10 cellular contexts compared by ENCODE assay signal in genomic region chr15:63155486-63155885, GRCh38. TPM values are rescaled to one million over a fixed set of nuclear protein-coding genes. Genes with fewer than 3 reads are reported as not detected.
DNase-seq lines count a peak whose midpoint lies in the region; ATAC-seq and TF ChIP-seq lines count a peak whose summit lies in the region.
"Had no signal": no experiment of that assay in that cellular context is flagged by ENCODE, and none has a peak within 500 bp of the region (broad histone marks: within the 10 kb centered on the region; RNA-seq: fewer than 3 reads in every experiment).

No MANE protein-coding gene starts in this region.

- H3K79me2 ChIP-seq in Loucy (ENCODE audit: insufficient read depth, low read length): peaks cover 24% of the 10 kb centered on the region

- CTCF ChIA-PET in CD4-positive, alpha-beta T cell (lab: Charles Lee): no interaction called here

- H3K4me1 Mint-ChIP-seq in CD4-positive, alpha-beta T cell (ENCODE audit: low read depth): peaks cover 40% of the 10 kb centered on the region
- H3K4me1 Mint-ChIP-seq in central memory CD8-positive, alpha-beta T cell: peaks cover 7% of the 10 kb centered on the region
- peaks cover 5 to 14% of the 10 kb centered on the region in 2 donors for H3K4me1 Mint-ChIP-seq in natural killer cell treated with Interleukin-12 subunit alpha and Interleukin-12 subunit beta and Interleukin-15 and Interleukin-18, amount 100 ng/mL, for 72 hours (ENCODE audit: low read depth in 2 of 2)

- intact Hi-C loops in CD4-positive, alpha-beta T cell (cut with DNase I, micrococcal nuclease): loop anchor here (5.0 kb wide), 2 partner anchors 92 to 108 kb away; no protein-coding TSS in a partner anchor

- peaks cover 16% of the 10 kb centered on the region for H3K4me1 ChIP-seq in Loucy (ENCODE audit: insufficient read depth, low read length, poor library complexity, severe bottlenecking)

- no peaks in the 10 kb centered on the region for H3K27me3 Mint-ChIP-seq in CD4-positive, alpha-beta T cell
- H3K27me3 Mint-ChIP-seq in central memory CD8-positive, alpha-beta T cell: no peaks in the 10 kb centered on the region
- no peaks in the 10 kb centered on the region for H3K27me3 Mint-ChIP-seq in natural killer cell treated with Interleukin-12 subunit alpha and Interleukin-12 subunit beta and Interleukin-15 and Interleukin-18, amount 100 ng/mL, for 72 hours

- TF ChIP-seq CTCF in CD4-positive, alpha-beta T cell (IDR thresholded peaks at IDR 0.05): no peak
- no peak for TF ChIP-seq CTCF in Loucy (conservative IDR thresholded peaks at IDR 0.05; ENCODE audit: low read length)

- ATAC-seq in CD4-positive, alpha-beta T cell (ENCODE audit: poor library complexity): no peak
- no peak for ATAC-seq in central memory CD8-positive, alpha-beta T cell (replicated peaks; ENCODE audit: extremely low read depth, poor library complexity, severe bottlenecking)
- ATAC-seq in natural killer cell treated with Interleukin-12 subunit alpha and Interleukin-12 subunit beta and Interleukin-15 and Interleukin-18, amount 100 ng/mL, for 72 hours: no peak
- ATAC-seq in HG02970 (IDR thresholded peaks at IDR 0.05; ENCODE audit: low FRiP score, unreplicated experiment): no peak
- no peak for ATAC-seq in GM19467 (IDR thresholded peaks at IDR 0.05; ENCODE audit: unreplicated experiment)
- ATAC-seq in HG03469 (IDR thresholded peaks at IDR 0.05; ENCODE audit: unreplicated experiment): no peak
- ATAC-seq: activated naive CD4-positive, alpha-beta T cell treated with anti-CD3 and anti-CD28 coated beads, Interleukin-2, amount 50 U/mL, for 72 hours had no signal

- H3K4me3 Mint-ChIP-seq in CD4-positive, alpha-beta T cell: peak overlapping the region; percentile 79
- H3K4me3 Mint-ChIP-seq in central memory CD8-positive, alpha-beta T cell: peak overlapping the region; percentile 98
- peak overlapping the region; percentile 98 for H3K4me3 Mint-ChIP-seq in natural killer cell treated with Interleukin-12 subunit alpha and Interleukin-12 subunit beta and Interleukin-15 and Interleukin-18, amount 100 ng/mL, for 72 hours

- H3K27ac ChIP-seq in CD4-positive, alpha-beta T cell (ENCODE audit: low read depth, low read length): no peak overlapping the region

- H3K27me3 ChIP-seq in CD4-positive, alpha-beta T cell (ENCODE audit: control insufficient read depth, insufficient read depth, low read length): no peaks in the 10 kb centered on the region
- peaks cover 6% of the 10 kb centered on the region for H3K27me3 ChIP-seq in Loucy (ENCODE audit: insufficient read depth, low read length, poor library complexity, severe bottlenecking)

- no peaks in the 10 kb centered on the region for H3K9me2 ChIP-seq in Loucy (replicated peaks; ENCODE audit: low read depth, low read length)

- no peaks in the 10 kb centered on the region for H3K9me3 ChIP-seq in CD4-positive, alpha-beta T cell (ENCODE audit: control insufficient read depth, low read length)
- no peaks in the 10 kb centered on the region for H3K9me3 ChIP-seq in Loucy (ENCODE audit: insufficient read depth, low read depth, low read length)

- H3K27ac Mint-ChIP-seq in CD4-positive, alpha-beta T cell: peak overlapping the region; percentile 98
- H3K27ac Mint-ChIP-seq in central memory CD8-positive, alpha-beta T cell (ENCODE audit: low read depth): no peak overlapping the region
- H3K27ac Mint-ChIP-seq in natural killer cell treated with Interleukin-12 subunit alpha and Interleukin-12 subunit beta and Interleukin-15 and Interleukin-18, amount 100 ng/mL, for 72 hours: peak overlapping the region in 1 of 2 donors; percentile 90

- H3K9me3 Mint-ChIP-seq in CD4-positive, alpha-beta T cell: no peaks in the 10 kb centered on the region
- H3K9me3 Mint-ChIP-seq in central memory CD8-positive, alpha-beta T cell: no peaks in the 10 kb centered on the region
- H3K9me3 Mint-ChIP-seq in natural killer cell treated with Interleukin-12 subunit alpha and Interleukin-12 subunit beta and Interleukin-15 and Interleukin-18, amount 100 ng/mL, for 72 hours: no peaks in the 10 kb centered on the region

- DNase-seq in CD4-positive, alpha-beta T cell: no peak
- DNase-seq in central memory CD8-positive, alpha-beta T cell (ENCODE audit: low spot score in 2 of 2): no peak
- DNase-seq in natural killer cell treated with Interleukin-12 subunit alpha and Interleukin-12 subunit beta and Interleukin-15 and Interleukin-18, amount 100 ng/mL, for 72 hours (ENCODE audit: low spot score): no peak
- no peak for DNase-seq in DMS79 treated with DMSO at 0.1 percent for 48 hours (lab: John Stamatoyannopoulos, UW)
- DNase-seq: stimulated activated CD4-positive, alpha-beta T cell treated with anti-CD3 and anti-CD28 coated beads, Interleukin-2, amount 100 ng/mL, for 48 hours had no signal

- no peaks in the 10 kb centered on the region for H3F3A ChIP-seq in Loucy (ENCODE audit: low read depth)

- H2AFZ ChIP-seq in Loucy (ENCODE audit: low read length): no peak overlapping the region

- H3K36me3 Mint-ChIP-seq in CD4-positive, alpha-beta T cell (ENCODE audit: low read depth): peaks cover 49% of the 10 kb centered on the region
- peaks cover 25% of the 10 kb centered on the region for H3K36me3 Mint-ChIP-seq in central memory CD8-positive, alpha-beta T cell (ENCODE audit: insufficient read depth)
- H3K36me3 Mint-ChIP-seq in natural killer cell treated with Interleukin-12 subunit alpha and Interleukin-12 subunit beta and Interleukin-15 and Interleukin-18, amount 100 ng/mL, for 72 hours: no peaks in the 10 kb centered on the region

- H3K9ac ChIP-seq in Loucy (ENCODE audit: low read depth, low read length, poor library complexity, severe bottlenecking): peak overlapping the region; percentile 97

- peak overlapping the region; percentile 89 for H3K4me2 ChIP-seq in Loucy (ENCODE audit: low read depth, low read length, poor library complexity, severe bottlenecking)

- H3K4me3 ChIP-seq in Loucy (ENCODE audit: low read length, poor library complexity, severe bottlenecking): peak overlapping the region; percentile 89

- H3K36me3 ChIP-seq in Loucy (ENCODE audit: insufficient read depth, low read length): peaks cover 6% of the 10 kb centered on the region

- H4K20me1 ChIP-seq in Loucy (ENCODE audit: insufficient read depth, low read length, poor library complexity, severe bottlenecking): peaks cover 9% of the 10 kb centered on the region

- POLR2A ChIA-PET in CD4-positive, alpha-beta T cell (lab: Charles Lee): interaction anchor here (0.6 to 6.2 kb wide), 3 partner anchors 38 to 123 kb away, joined by 3 to 103 read pairs (median 3); no protein-coding TSS in a partner anchor

RNA-seq across cellular contexts. Expression of gene RPS27L, which starts 1.8 kb away (rescaled TPM):
- 10 to 100 TPM; 40.0 to 43.1 TPM for total RNA-seq in CD4-positive, alpha-beta T cell
- total RNA-seq in natural killer cell treated with Interleukin-12 subunit alpha and Interleukin-12 subunit beta and Interleukin-15 and Interleukin-18, amount 100 ng/mL, for 72 hours: 100 to 1,000 TPM in 1 of 2 donors, 10 to 100 TPM in 1; 41.6 to 112 TPM

RNA-seq across cellular contexts. Expression of gene LACTB, which starts 33.8 kb away (rescaled TPM):
- 1 to 10 TPM; 6.9 to 7.0 TPM for total RNA-seq in CD4-positive, alpha-beta T cell
- 10 to 100 TPM; 16.7 to 43.6 TPM for total RNA-seq in natural killer cell treated with Interleukin-12 subunit alpha and Interleukin-12 subunit beta and Interleukin-15 and Interleukin-18, amount 100 ng/mL, for 72 hours

RNA-seq across cellular contexts. Expression of gene RAB8B, which starts 33.9 kb away (rescaled TPM):
- 10 to 100 TPM; 74.5 to 75.2 TPM for total RNA-seq in CD4-positive, alpha-beta T cell
- total RNA-seq in natural killer cell treated with Interleukin-12 subunit alpha and Interleukin-12 subunit beta and Interleukin-15 and Interleukin-18, amount 100 ng/mL, for 72 hours: 100 to 1,000 TPM in 1 of 2 donors, 10 to 100 TPM in 1; 49.1 to 113 TPM
